In the genomic region with DNA sequence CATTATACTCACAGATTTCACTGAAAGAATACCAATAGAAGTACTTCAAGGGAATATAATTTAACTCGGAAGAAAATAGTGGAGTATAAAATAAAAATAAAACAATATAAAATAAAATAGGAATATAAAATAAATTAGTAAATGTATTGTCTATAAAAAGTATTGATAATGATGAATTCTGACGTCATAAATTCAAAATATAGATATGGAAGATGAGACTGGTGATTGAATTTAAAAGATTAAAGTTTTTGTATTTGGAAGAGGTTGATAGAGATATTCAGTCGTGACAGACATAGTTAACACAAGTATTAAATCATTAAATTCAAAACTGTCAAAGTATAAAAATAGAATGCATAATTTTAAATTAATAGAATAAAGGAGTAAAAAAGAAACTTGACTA, we compare ENCODE assay signal across 8 cellular contexts.
"Had no signal": no experiment of that assay in that cellular context is flagged by ENCODE, and none has a peak within 500 bp of the region (broad histone marks: within the 10 kb centered on the region; RNA-seq: fewer than 3 reads in every experiment).

No MANE protein-coding gene starts in this region.

- H3K9me3 Mint-ChIP-seq: GM23338, H9 had no signal

- H3K27me3 Mint-ChIP-seq: IgD-negative memory B cell had no signal

- H3K4me3 Mint-ChIP-seq: GM23338, H9, IgD-negative memory B cell had no signal

- ATAC-seq: GM23338 had no signal

- H3K27ac Mint-ChIP-seq: GM23338, H9, IgD-negative memory B cell had no signal

- DNase-seq: H9, HCEC 1CT, KBM-7 had no signal

- H3K4me3 ChIP-seq: GM23338 had no signal

- H3K4me2 ChIP-seq: GM23338 had no signal

- H3K36me3 Mint-ChIP-seq: IgD-negative memory B cell had no signal

- H2AFZ ChIP-seq: GM23338 had no signal

- H3K4me1 Mint-ChIP-seq: GM23338, H9, IgD-negative memory B cell had no signal

- FAIRE-seq: H1, H54, HTR-8/SVneo had no signal
